Comparison of ENCODE assay signal across 8 cellular contexts in the genomic region with DNA sequence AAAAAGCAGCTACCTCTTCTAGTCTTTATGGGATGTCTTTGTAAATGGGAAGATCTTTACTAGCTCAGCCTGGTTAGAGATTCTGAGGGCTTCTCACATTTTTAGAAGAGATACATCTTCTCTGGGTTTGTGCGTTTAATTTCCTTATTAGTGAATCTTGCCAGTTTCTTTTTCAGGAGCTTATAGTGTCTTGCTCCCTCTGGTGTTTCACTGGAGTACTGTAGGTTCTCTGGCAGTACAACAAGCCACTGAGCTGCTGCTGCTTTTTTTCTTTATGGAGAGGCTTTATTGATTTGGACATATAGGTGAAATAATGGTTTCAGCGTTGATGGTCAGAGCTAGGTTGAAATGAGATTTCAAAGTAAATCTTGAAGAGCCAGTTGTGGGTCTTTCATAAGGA.
DNase-seq lines count a peak whose midpoint lies in the region; ATAC-seq and TF ChIP-seq lines count a peak whose summit lies in the region.

No MANE protein-coding gene starts in this region.

- no peak overlapping the region for H2AK5ac ChIP-seq in neuronal stem cell (ENCODE audit: low read depth, low read length)

- no peak for TF ChIP-seq POLR2A in GM18505 (IDR thresholded peaks at IDR 0.05; ENCODE audit: borderline replicate concordance, extremely low read depth, insufficient read depth, insufficient read length)

- CTCF ChIA-PET in CD4-positive, alpha-beta memory T cell (lab: Charles Lee; ENCODE audit: partially characterized antibody): interaction anchor here (0.9 kb wide), 1 partner anchor 34 kb away, joined by 3 read pairs; no protein-coding TSS in a partner anchor

- H3K9me3 Mint-ChIP-seq in CD4-positive, alpha-beta memory T cell: peaks cover 0 to 12% (median 3%) of the 10 kb centered on the region in 8 donors

- no peaks in the 10 kb centered on the region for H3K4me1 ChIP-seq in CD4-positive, alpha-beta memory T cell (ENCODE audit: insufficient read depth, low read length)
- no peaks in the 10 kb centered on the region for H3K4me1 ChIP-seq in neuronal stem cell (ENCODE audit: control insufficient read depth in 2 of 2, insufficient read depth in 1 of 2, low read depth in 1 of 2, low read length in 2 of 2)

- H3K23ac ChIP-seq in neuronal stem cell (ENCODE audit: low read depth, low read length, poor library complexity): no peak overlapping the region

- H3K36me3 ChIP-seq in CD4-positive, alpha-beta memory T cell (ENCODE audit: insufficient read depth, low read length): no peaks in the 10 kb centered on the region
- H3K36me3 ChIP-seq in neuronal stem cell (replicated peaks in 1 of 2; ENCODE audit: control insufficient read depth in 2 of 2, insufficient read depth in 2 of 2, low read length in 2 of 2): no peaks in the 10 kb centered on the region

- H3K4me3 ChIP-seq in CD4-positive, alpha-beta memory T cell (ENCODE audit: low read length in 2 of 2): no peak overlapping the region
- H3K4me3 ChIP-seq in neuronal stem cell (ENCODE audit: low read length in 2 of 2): no peak overlapping the region

- no peak overlapping the region for H3K14ac ChIP-seq in neuronal stem cell (ENCODE audit: low read length)

- H3K9me3 ChIP-seq in CD4-positive, alpha-beta memory T cell (ENCODE audit: control insufficient read depth in 1 of 2, low read length in 2 of 2): no peaks in the 10 kb centered on the region
- H3K9me3 ChIP-seq in neuronal stem cell (replicated peaks in 1 of 2; ENCODE audit: control insufficient read depth in 2 of 2, insufficient read depth in 1 of 2, low read depth in 1 of 2, low read length in 2 of 2): peaks cover 0 to 6% of the 10 kb centered on the region in 2 donors

- H3K36me3 Mint-ChIP-seq in CD4-positive, alpha-beta memory T cell: no peaks in the 10 kb centered on the region

- intact Hi-C loops in CD4-positive, alpha-beta memory T cell (cut with micrococcal nuclease): no loop called here

- H2BK12ac ChIP-seq in neuronal stem cell (ENCODE audit: low read length): no peak overlapping the region

- no peak overlapping the region for H2BK15ac ChIP-seq in neuronal stem cell (ENCODE audit: low read length)

- H3K18ac ChIP-seq in neuronal stem cell (ENCODE audit: low read length): no peak overlapping the region

- no peak overlapping the region for H3K27ac ChIP-seq in CD4-positive, alpha-beta memory T cell (ENCODE audit: low read depth, low read length)
- H3K27ac ChIP-seq in neuronal stem cell (replicated peaks; ENCODE audit: low read length): no peak overlapping the region

- DNase-seq in CD4-positive, alpha-beta memory T cell: peak in 4 of 5 donors; percentile 24 to 36 (median 32)
- DNase-seq in SHP77 treated with DMSO at 0.1 percent for 48 hours (lab: John Stamatoyannopoulos, UW) (peak; percentile 0), glomerular visceral epithelial cell (ENCODE audit: extremely low spot score) (peak; percentile 10), neuronal stem cell (ENCODE audit: low spot score) (no peak), DMS79 (lab: John Stamatoyannopoulos, UW) (no peak), cerebellar nuclear complex (lab: John Stamatoyannopoulos, UW) (no peak)

- H3K79me1 ChIP-seq in neuronal stem cell (ENCODE audit: low read depth, low read length): no peaks in the 10 kb centered on the region

- no peak overlapping the region for H2AFZ ChIP-seq in neuronal stem cell (ENCODE audit: low read length)

- peaks cover 0 to 5% (median 1%) of the 10 kb centered on the region in 4 donors for H3K4me1 Mint-ChIP-seq in CD4-positive, alpha-beta memory T cell

- POLR2A ChIA-PET in CD4-positive, alpha-beta memory T cell (lab: Charles Lee; ENCODE audit: partially characterized antibody): no interaction called here

- no peak overlapping the region for H4K91ac ChIP-seq in neuronal stem cell (ENCODE audit: low read depth, low read length, poor library complexity)

- no peaks in the 10 kb centered on the region for H3K27me3 ChIP-seq in CD4-positive, alpha-beta memory T cell (ENCODE audit: insufficient read depth, low read length)
- no peaks in the 10 kb centered on the region for H3K27me3 ChIP-seq in neuronal stem cell (ENCODE audit: control insufficient read depth in 3 of 3, insufficient read depth in 3 of 3, low read depth in 1 of 3, low read length in 3 of 3)

- no peaks in the 10 kb centered on the region for H3K27me3 Mint-ChIP-seq in CD4-positive, alpha-beta memory T cell

- H2BK5ac ChIP-seq in neuronal stem cell (ENCODE audit: low read length): no peak overlapping the region

- peak overlapping the region in 1 of 8 donors; percentile 17 for H3K4me3 Mint-ChIP-seq in CD4-positive, alpha-beta memory T cell

- WGBS in neuronal stem cell (ENCODE audit: extremely low coverage in 2 of 2, insufficient read length in 2 of 2, insufficient replicate concordance in 1 of 2), 2 donors: no CpG with 5 or more reads among the region's 2 CpGs

- no peak overlapping the region for H2BK120ac ChIP-seq in neuronal stem cell (ENCODE audit: low read depth, low read length)

- H3K27ac Mint-ChIP-seq in CD4-positive, alpha-beta memory T cell: no peak overlapping the region

- no peak overlapping the region for H4K8ac ChIP-seq in neuronal stem cell (ENCODE audit: low read depth, low read length)

- no peak overlapping the region for H3K9ac ChIP-seq in neuronal stem cell (ENCODE audit: low read depth, low read length, poor library complexity)

- no peak overlapping the region for H3K4me2 ChIP-seq in neuronal stem cell (ENCODE audit: insufficient read depth, low read length, poor library complexity, severe bottlenecking)

- no peak overlapping the region for H3K4ac ChIP-seq in neuronal stem cell (ENCODE audit: low read length)

- ATAC-seq in GM18505 (IDR thresholded peaks at IDR 0.05; ENCODE audit: unreplicated experiment) (peak; percentile 70), HG03354 (IDR thresholded peaks at IDR 0.05; ENCODE audit: poor library complexity, severe bottlenecking, unreplicated experiment) (peak; percentile 83)

Comparison
In these comparisons a context has a peak if more than half of its experiments do, and no peak if none do; other contexts are left out.
1. DNase-seq: peak in CD4-positive, alpha-beta memory T cell (4 of 5), SHP77 treated with DMSO at 0.1 percent for 48 hours (single experiment) and glomerular visceral epithelial cell (single experiment); none in neuronal stem cell (single experiment), DMS79 (single experiment) and cerebellar nuclear complex (0 of 2).